8 cellular contexts compared by ENCODE assay signal in genomic region chr17:45948881-45949624, GRCh38. TPM values are rescaled to one million over a fixed set of nuclear protein-coding genes. Genes with fewer than 3 reads are reported as not detected.
A peak's percentile ranks its signal among the peaks of the same experiment; 100 is the strongest.
DNase-seq lines count a peak whose midpoint lies in the region; ATAC-seq and TF ChIP-seq lines count a peak whose summit lies in the region.

No MANE protein-coding gene starts in this region.

- peak; percentile 70 for DNase-seq in CD1c-positive myeloid dendritic cell (ENCODE audit: extremely low spot score)
- DNase-seq in HK-2 (ENCODE audit: unreplicated experiment): peak; percentile 71
- peak; percentile 2 to 59 (median 22) for DNase-seq in T-helper 2 cell
- DNase-seq in right cardiac atrium: peak; percentile 84 to 93 (median 92)
- no peak for DNase-seq in vagina (ENCODE audit: extremely low spot score in 2 of 2)

- no peaks in the 10 kb centered on the region for H3K9me3 ChIP-seq in right cardiac atrium (ENCODE audit: control insufficient read depth, low read length)
- H3K9me3 ChIP-seq in vagina: no peaks in the 10 kb centered on the region

- H3K4me1 ChIP-seq in right cardiac atrium (ENCODE audit: control insufficient read depth, insufficient read depth, low read length) (peaks cover 2% of the 10 kb centered on the region), rectal smooth muscle tissue (ENCODE audit: control insufficient read depth, insufficient read depth, low read length) (no peaks in the 10 kb centered on the region), vagina (peaks cover 8% of the 10 kb centered on the region)

- peak in 2 of 3 experiments; percentile 60 to 80 for TF ChIP-seq CTCF in vagina (IDR thresholded peaks at IDR 0.05)

- WGBS in right cardiac atrium: 7% methylated on average over 34 of the region's 34 CpGs

- TF ChIP-seq POLR2A in vagina (IDR thresholded peaks at IDR 0.05): no peak

- H3K4me3 ChIP-seq in right cardiac atrium (ENCODE audit: low read length) (peak overlapping the region; percentile 41), rectal smooth muscle tissue (ENCODE audit: low read length) (peak overlapping the region; percentile 30), vagina (peak overlapping the region; percentile 3 to 14)

- ATAC-seq in right cardiac atrium (peak; percentile 92), GM19397 (IDR thresholded peaks at IDR 0.05; ENCODE audit: unreplicated experiment) (no peak)

- H3K27ac ChIP-seq in angular gyrus (ENCODE audit: low read depth, low read length): peak overlapping the region; percentile 82
- H3K27ac ChIP-seq in right cardiac atrium (ENCODE audit: low read length): no peak overlapping the region
- no peak overlapping the region for H3K27ac ChIP-seq in rectal smooth muscle tissue (ENCODE audit: low read depth, low read length)
- peak overlapping the region; percentile 15 for H3K27ac ChIP-seq in vagina

- no peak overlapping the region for H3K9ac ChIP-seq in rectal smooth muscle tissue (ENCODE audit: low read length)

- H3K27me3 ChIP-seq in right cardiac atrium (ENCODE audit: control insufficient read depth, insufficient read depth) (no peaks in the 10 kb centered on the region), rectal smooth muscle tissue (ENCODE audit: control insufficient read depth, insufficient read depth, low read length) (peaks cover 6% of the 10 kb centered on the region), vagina (no peaks in the 10 kb centered on the region)

- intact Hi-C loops in right cardiac atrium (cut with DNase I): loop anchor here in 1 of 4 donors (10.0 kb wide), 1 partner anchor 54 kb away; the partner anchor contains the start of gene MAPT
- intact Hi-C loops in vagina (cut with DNase I): no loop called here

- H3K36me3 ChIP-seq in rectal smooth muscle tissue (ENCODE audit: control insufficient read depth, insufficient read depth, low read length): no peaks in the 10 kb centered on the region
- no peaks in the 10 kb centered on the region for H3K36me3 ChIP-seq in vagina

RNA-seq across cellular contexts. Expression of gene STH, which starts 50.0 kb away (rescaled TPM):
- not detected for total RNA-seq in right cardiac atrium
- polyA plus RNA-seq in right cardiac atrium: not detected
- total RNA-seq in vagina: not detected

RNA-seq across cellular contexts. Expression of gene MAPT, which starts 54.7 kb away (rescaled TPM):
- total RNA-seq in right cardiac atrium (10 to 100 TPM in 2 of 4 donors, 1 to 10 TPM in 2; 6.9 to 15.1 (median 10.8) TPM), vagina (6.1 TPM)
- 7.7 TPM for polyA plus RNA-seq in right cardiac atrium

Comparison
In these comparisons a context has a peak if more than half of its experiments do, and no peak if none do; other contexts are left out.
1. DNase-seq: peak in CD1c-positive myeloid dendritic cell (single experiment), HK-2 (single experiment), T-helper 2 cell (5 of 5) and right cardiac atrium (3 of 3); none in vagina (0 of 2).
2. H3K27ac ChIP-seq: peak in angular gyrus (single experiment) and vagina (single experiment); none in right cardiac atrium (single experiment) and rectal smooth muscle tissue (single experiment).
3. Peak in every context shown above with its lines, with median percentiles within 50 percentile points of each other: H3K4me3 ChIP-seq.